8 cellular contexts compared by ENCODE assay signal in the genomic region with DNA sequence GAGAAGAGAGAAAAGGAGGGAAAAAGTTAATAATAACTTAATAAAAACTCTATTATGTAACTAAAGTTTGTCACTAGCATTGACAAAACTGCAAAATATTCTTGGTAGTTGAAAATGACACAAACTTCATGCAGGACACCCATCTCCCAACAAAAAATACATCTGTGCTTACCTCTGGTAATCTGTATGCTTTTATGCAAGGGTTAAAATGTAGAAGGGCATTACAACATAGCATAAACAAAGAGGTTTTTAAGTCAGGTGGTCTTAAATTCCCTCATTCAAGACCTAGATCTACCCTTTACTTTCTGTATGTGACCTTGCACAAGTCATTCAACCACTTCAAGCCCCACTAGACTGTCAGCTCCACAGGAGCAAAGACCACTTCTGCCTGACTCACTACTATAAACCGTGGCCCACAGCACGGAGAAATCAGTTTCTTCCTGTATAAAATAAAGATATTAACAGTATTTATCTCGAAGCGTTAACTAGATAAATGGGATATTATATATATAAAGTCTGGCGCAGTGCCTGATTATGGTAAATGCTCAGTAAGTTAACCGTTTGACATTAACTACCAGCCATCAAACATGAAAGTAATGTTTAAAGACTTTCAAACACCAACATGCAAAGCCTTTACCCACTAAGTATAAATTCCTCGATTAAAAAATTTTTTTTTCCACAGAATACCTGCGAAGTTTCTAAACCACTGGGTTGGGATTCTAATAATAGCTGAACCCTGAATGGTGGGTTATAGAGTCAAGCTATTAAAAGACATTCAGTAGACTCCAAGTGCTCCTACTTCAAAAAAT. TPM values are rescaled to one million over a fixed set of nuclear protein-coding genes. Genes with fewer than 3 reads are reported as not detected.
DNase-seq lines count a peak whose midpoint lies in the region; ATAC-seq and TF ChIP-seq lines count a peak whose summit lies in the region.

No MANE protein-coding gene starts in this region.

- no peak for TF ChIP-seq CTCF in heart left ventricle (IDR thresholded peaks at IDR 0.05)

- H3K9me3 ChIP-seq in heart left ventricle (peaks cover 0 to 22% (median 10%) of the 10 kb centered on the region in 12 donors), iPS-15b (ENCODE audit: control insufficient read depth, insufficient read depth, low read length) (no peaks in the 10 kb centered on the region)

- H3K9me3 Mint-ChIP-seq in activated CD8-positive, alpha-beta T cell treated with anti-CD3 and anti-CD28 coated beads, Interleukin-2, amount 10 ng/mL, durations not matched to agents 7 days and 5 days (ENCODE audit: insufficient read depth), result peaks cover 21% of the 10 kb centered on the region
- peaks cover 10% of the 10 kb centered on the region for H3K9me3 Mint-ChIP-seq in stimulated activated naive CD8-positive, alpha-beta T cell treated with anti-CD3 and anti-CD28 coated beads, Interleukin-15, Interleukin-2, amounts not matched to agents 100 ng/mL and 50 ng/mL, for 24 hours

- peaks cover 24% of the 10 kb centered on the region for H3K36me3 Mint-ChIP-seq in activated CD8-positive, alpha-beta T cell treated with anti-CD3 and anti-CD28 coated beads, Interleukin-2, amount 10 ng/mL, durations not matched to agents 7 days and 5 days (ENCODE audit: low read depth)
- peaks cover 23% of the 10 kb centered on the region for H3K36me3 Mint-ChIP-seq in stimulated activated naive CD8-positive, alpha-beta T cell treated with anti-CD3 and anti-CD28 coated beads, Interleukin-15, Interleukin-2, amounts not matched to agents 100 ng/mL and 50 ng/mL, for 24 hours (ENCODE audit: low read depth)

- H3K36me3 ChIP-seq in heart left ventricle, result no peaks in the 10 kb centered on the region
- no peaks in the 10 kb centered on the region for H3K36me3 ChIP-seq in iPS-15b (ENCODE audit: control insufficient read depth, insufficient read depth, low read length)

- no peak overlapping the region for H3K9ac ChIP-seq in iPS-15b (ENCODE audit: low read depth, low read length)

- H3K4me3 Mint-ChIP-seq in activated CD8-positive, alpha-beta T cell treated with anti-CD3 and anti-CD28 coated beads, Interleukin-2, amount 10 ng/mL, durations not matched to agents 7 days and 5 days, result peak overlapping the region; percentile 89
- peak overlapping the region; percentile 86 for H3K4me3 Mint-ChIP-seq in stimulated activated naive CD8-positive, alpha-beta T cell treated with anti-CD3 and anti-CD28 coated beads, Interleukin-15, Interleukin-2, amounts not matched to agents 100 ng/mL and 50 ng/mL, for 24 hours

- H3K27ac Mint-ChIP-seq in activated CD8-positive, alpha-beta T cell treated with anti-CD3 and anti-CD28 coated beads, Interleukin-2, amount 10 ng/mL, durations not matched to agents 7 days and 5 days, result peak overlapping the region; percentile 60
- H3K27ac Mint-ChIP-seq in stimulated activated naive CD8-positive, alpha-beta T cell treated with anti-CD3 and anti-CD28 coated beads, Interleukin-15, Interleukin-2, amounts not matched to agents 100 ng/mL and 50 ng/mL, for 24 hours, result peak overlapping the region; percentile 63

- TF ChIP-seq POLR2A in heart left ventricle (IDR thresholded peaks at IDR 0.05), result no peak

- no peak for DNase-seq in heart left ventricle
- no peak for DNase-seq in left cardiac atrium
- DNase-seq in activated CD8-positive, alpha-beta T cell treated with anti-CD3 and anti-CD28 coated beads, Interleukin-2, amount 10 ng/mL, durations not matched to agents 7 days and 5 days, result peak; percentile 28

- H3K4me1 ChIP-seq in heart left ventricle (peaks cover 0 to 27% (median 17%) of the 10 kb centered on the region in 12 donors), iPS-15b (ENCODE audit: control insufficient read depth, insufficient read depth, low read length) (peaks cover 3% of the 10 kb centered on the region)

- H3K4me1 Mint-ChIP-seq in activated CD8-positive, alpha-beta T cell treated with anti-CD3 and anti-CD28 coated beads, Interleukin-2, amount 10 ng/mL, durations not matched to agents 7 days and 5 days (ENCODE audit: low read depth), result peaks cover 25% of the 10 kb centered on the region
- peaks cover 40% of the 10 kb centered on the region for H3K4me1 Mint-ChIP-seq in stimulated activated naive CD8-positive, alpha-beta T cell treated with anti-CD3 and anti-CD28 coated beads, Interleukin-15, Interleukin-2, amounts not matched to agents 100 ng/mL and 50 ng/mL, for 24 hours (ENCODE audit: low read depth)

- ATAC-seq in heart left ventricle (no peak), left cardiac atrium (no peak), HG02970 (IDR thresholded peaks at IDR 0.05; ENCODE audit: low FRiP score, unreplicated experiment) (no peak), HG03378 (IDR thresholded peaks at IDR 0.05; ENCODE audit: unreplicated experiment) (no peak), GM21367 (IDR thresholded peaks at IDR 0.05; ENCODE audit: unreplicated experiment) (no peak)
- ATAC-seq in activated CD8-positive, alpha-beta T cell treated with anti-CD3 and anti-CD28 coated beads, Interleukin-2, amount 10 ng/mL, durations not matched to agents 7 days and 5 days, result no peak

- POLR2A ChIA-PET in activated CD8-positive, alpha-beta T cell treated with anti-CD3 and anti-CD28 coated beads, Interleukin-2, amount 10 ng/mL, durations not matched to agents 7 days and 5 days (lab: Charles Lee), result interaction anchor here (0.6 to 1.4 kb wide), 2 partner anchors 49 to 120 kb away, joined by 3 to 4 read pairs; no protein-coding TSS in a partner anchor

- CTCF ChIA-PET in activated CD8-positive, alpha-beta T cell treated with anti-CD3 and anti-CD28 coated beads, Interleukin-2, amount 10 ng/mL, durations not matched to agents 7 days and 5 days (lab: Charles Lee), result interaction anchor here (1.0 to 1.6 kb wide), 2 partner anchors 34 to 119 kb away, joined by 3 to 6 read pairs; no protein-coding TSS in a partner anchor

- H3K27ac ChIP-seq in heart left ventricle, result peak overlapping the region; percentile 95 to 100 (median 99)

- intact Hi-C loops in heart left ventricle (cut with DNase I), result loop anchor here in 2 of 10 donors (10.0 kb wide), 2 partner anchors 365 to 1025 kb away; partner anchors contain the start of genes FER (in 1 of the 2) and PJA2 (in 1 of the 2)
- intact Hi-C loops in left cardiac atrium (cut with DNase I), result no loop called here

- WGBS in heart left ventricle, 4 donors, result 7 to 12% (median 10%) methylated on average over 8 of the region's 8 CpGs

- H3K27me3 ChIP-seq in heart left ventricle (no peaks in the 10 kb centered on the region), iPS-15b (ENCODE audit: control insufficient read depth, insufficient read depth, low read length) (no peaks in the 10 kb centered on the region)

- H3K27me3 Mint-ChIP-seq in activated CD8-positive, alpha-beta T cell treated with anti-CD3 and anti-CD28 coated beads, Interleukin-2, amount 10 ng/mL, durations not matched to agents 7 days and 5 days (ENCODE audit: low read depth), result no peaks in the 10 kb centered on the region
- H3K27me3 Mint-ChIP-seq in stimulated activated naive CD8-positive, alpha-beta T cell treated with anti-CD3 and anti-CD28 coated beads, Interleukin-15, Interleukin-2, amounts not matched to agents 100 ng/mL and 50 ng/mL, for 24 hours, result no peaks in the 10 kb centered on the region

- H3K4me3 ChIP-seq in heart left ventricle (peak overlapping the region; percentile 66 to 96 (median 92)), iPS-15b (ENCODE audit: low read depth, low read length) (peak overlapping the region; percentile 65)

RNA-seq across cellular contexts. Expression of gene FBXL17, which starts 2.0 kb away (rescaled TPM):
- total RNA-seq in heart left ventricle (10 to 100 TPM; 25.9 to 39.4 (median 33.6) TPM), left cardiac atrium (10 to 100 TPM; 25.0 to 32.9 TPM)
- polyA plus RNA-seq in heart left ventricle, result 10 to 100 TPM; 10.2 to 15.7 TPM
- 1 to 10 TPM; 6.6 to 9.4 TPM for total RNA-seq in activated CD8-positive, alpha-beta T cell treated with anti-CD3 and anti-CD28 coated beads, Interleukin-2, amount 10 ng/mL, durations not matched to agents 7 days and 5 days
